14 cellular contexts compared by ENCODE assay signal in the genomic region with DNA sequence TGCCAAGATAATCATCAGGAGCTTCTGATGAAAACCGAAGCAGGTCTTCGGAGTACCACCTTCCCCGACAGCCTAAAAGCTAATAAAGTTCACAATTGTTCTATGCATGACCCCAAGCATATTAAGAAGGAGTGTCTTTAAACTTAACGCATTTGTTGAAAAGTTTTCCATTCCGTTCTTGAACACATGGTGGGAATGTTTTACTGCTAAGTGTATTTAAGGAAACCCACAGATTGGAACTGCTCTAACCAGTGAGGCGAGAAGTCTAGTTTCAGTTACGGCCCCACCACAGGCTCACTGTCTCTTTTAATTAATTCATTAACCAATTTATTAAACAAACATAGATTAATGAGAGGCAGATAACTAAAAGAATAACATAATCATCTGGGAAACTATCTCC.
DNase-seq lines count a peak whose midpoint lies in the region; ATAC-seq, FAIRE-seq and TF ChIP-seq lines count a peak whose summit lies in the region.
"Had no signal": no experiment of that assay in that cellular context is flagged by ENCODE, and none has a peak within 500 bp of the region (broad histone marks: within the 10 kb centered on the region; RNA-seq: fewer than 3 reads in every experiment).

No MANE protein-coding gene starts in this region.

- H3K27ac ChIP-seq in A549 (peak overlapping the region; percentile 64 to 68), ascending aorta (peak overlapping the region; percentile 59 to 84)
- H3K27ac ChIP-seq: C4-2B, foreskin keratinocyte had no signal

- peaks cover 73 to 98% (median 84%) of the 10 kb centered on the region in 3 donors for H3K4me1 Mint-ChIP-seq in naive B cell

- H3K36me3 ChIP-seq in ascending aorta, result no peaks in the 10 kb centered on the region

- H3K4me1 ChIP-seq in A549 (peaks cover 36% of the 10 kb centered on the region), ascending aorta (peaks cover 0 to 13% of the 10 kb centered on the region in 2 donors)
- H3K4me1 ChIP-seq: foreskin keratinocyte had no signal

- H3K27me3 Mint-ChIP-seq in naive B cell, result no peaks in the 10 kb centered on the region

- H3K4me3 ChIP-seq in A549 (no peak overlapping the region), ascending aorta (peak overlapping the region in 1 of 2 donors; percentile 47)

- ATAC-seq in A549 (no peak), naive B cell (ENCODE audit: low read depth in 2 of 2) (peak; percentile 67 to 71), Right ventricle myocardium superior (ENCODE audit: poor library complexity) (no peak)
- ATAC-seq: foreskin keratinocyte had no signal

- POLR2A ChIA-PET in A549 (lab: Yijun Ruan, JAX), result no interaction called here

- WGBS in A549 (ENCODE audit: missing lambda C conversion rate), result 79% methylated on average over 7 of the region's 7 CpGs

- H3K4me2 ChIP-seq in A549, result peak overlapping the region; percentile 85

- peaks cover 11% of the 10 kb centered on the region in 2 donors for H3K36me3 Mint-ChIP-seq in naive B cell

- H3K27ac Mint-ChIP-seq in naive B cell, result peak overlapping the region; percentile 85 to 99 (median 97)

- intact Hi-C loops in ascending aorta (cut with DNase I) (loop anchor here (5.0 kb wide), 1 partner anchor 34 kb away; no protein-coding TSS in a partner anchor), Right ventricle myocardium superior (cut with DNase I) (no loop called here)

- TF ChIP-seq EP300 in A549 (IDR thresholded peaks at IDR 0.05), result no peak

- DNase-seq in A549 (ENCODE audit: low read depth in 1 of 2, low spot score in 1 of 2) (no peak), GM18507 (ENCODE audit: extremely low spot score, insufficient read length, low read depth) (no peak), ascending aorta (ENCODE audit: low spot score in 2 of 2) (no peak), naive B cell (no peak), HTR-8/SVneo (ENCODE audit: insufficient read length, low spot score) (no peak), GM19240 (ENCODE audit: insufficient read length, low spot score) (no peak), Right ventricle myocardium superior (no peak), hippocampal formation (lab: John Stamatoyannopoulos, UW) (no peak)
- DNase-seq: cortex of kidney; foreskin keratinocyte; islet precursor cell; NCI-H446 treated with DMSO at 0.1 percent for 48 hours; stimulated activated CD4-positive, alpha-beta T cell treated with anti-CD3 and anti-CD28 coated beads, Interleukin-12 subunit alpha, Interleukin-12 subunit beta, amount 100 ng/mL, for 4 hours had no signal

- peaks cover 0 to 8% (median 4%) of the 10 kb centered on the region in 7 donors for H3K9me3 Mint-ChIP-seq in naive B cell

- no peak for FAIRE-seq in A549 (lab: Jason Lieb, UNC)
- FAIRE-seq in GM18507 (lab: Jason Lieb, UNC), result peak; percentile 62
- no peak for FAIRE-seq in HTR-8/SVneo (lab: Jason Lieb, UNC)

- no peak for TF ChIP-seq CTCF in A549 (IDR thresholded peaks at IDR 0.05)
- no peak for TF ChIP-seq CTCF in ascending aorta (IDR thresholded peaks at IDR 0.05)

- TF ChIP-seq POLR2A in A549 (IDR thresholded peaks at IDR 0.05; ENCODE audit: low read length), result no peak

- no peak for TF ChIP-seq RAD21 in A549 (conservative IDR thresholded peaks at IDR 0.05 in 1 of 2, IDR thresholded peaks at IDR 0.05 in 1 of 2)

- H3K4me3 Mint-ChIP-seq in naive B cell, result peak overlapping the region; percentile 39 to 84 (median 78)

- no peaks in the 10 kb centered on the region for H3K27me3 ChIP-seq in ascending aorta

- no peaks in the 10 kb centered on the region for H3K9me3 ChIP-seq in A549
- no peaks in the 10 kb centered on the region for H3K9me3 ChIP-seq in ascending aorta

- CTCF ChIA-PET in A549 (lab: Yijun Ruan, JAX), result interaction anchor here (1.2 to 2.5 kb wide), 4 partner anchors 10 to 48 kb away, joined by 3 to 8 read pairs (median 4); no protein-coding TSS in a partner anchor

TF ChIP-seq in A549, 52 proteins besides CTCF, POLR2A, EP300 and RAD21:
- TF ChIP-seq, protein P1, sequence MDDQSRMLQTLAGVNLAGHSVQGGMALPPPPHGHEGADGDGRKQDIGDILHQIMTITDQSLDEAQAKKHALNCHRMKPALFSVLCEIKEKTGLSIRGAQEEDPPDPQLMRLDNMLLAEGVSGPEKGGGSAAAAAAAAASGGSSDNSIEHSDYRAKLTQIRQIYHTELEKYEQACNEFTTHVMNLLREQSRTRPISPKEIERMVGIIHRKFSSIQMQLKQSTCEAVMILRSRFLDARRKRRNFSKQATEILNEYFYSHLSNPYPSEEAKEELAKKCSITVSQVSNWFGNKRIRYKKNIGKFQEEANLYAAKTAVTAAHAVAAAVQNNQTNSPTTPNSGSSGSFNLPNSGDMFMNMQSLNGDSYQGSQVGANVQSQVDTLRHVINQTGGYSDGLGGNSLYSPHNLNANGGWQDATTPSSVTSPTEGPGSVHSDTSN (IDR thresholded peaks at IDR 0.05), result no peak
- no peak for TF ChIP-seq KDM1A (IDR thresholded peaks at IDR 0.05; ENCODE audit: low read depth)
- TF ChIP-seq MAFK (IDR thresholded peaks at IDR 0.05; ENCODE audit: partially characterized antibody), result no peak
- TF ChIP-seq PHF8 (IDR thresholded peaks at IDR 0.05; ENCODE audit: borderline replicate concordance, low read depth), result no peak
- no peak for TF ChIP-seq MAZ (IDR thresholded peaks at IDR 0.05; ENCODE audit: borderline replicate concordance, low read depth, low read length)
- TF ChIP-seq RCOR1 (IDR thresholded peaks at IDR 0.05; ENCODE audit: low read depth, low read length), result no peak
- TF ChIP-seq MYC (IDR thresholded peaks at IDR 0.05; ENCODE audit: borderline replicate concordance, low read length), result no peak
- no peak for TF ChIP-seq RNF2 (IDR thresholded peaks at IDR 0.05; ENCODE audit: borderline replicate concordance, low read depth)
- TF ChIP-seq NR3C1 (IDR thresholded peaks at IDR 0.05), result no peak
- TF ChIP-seq, protein P2, sequence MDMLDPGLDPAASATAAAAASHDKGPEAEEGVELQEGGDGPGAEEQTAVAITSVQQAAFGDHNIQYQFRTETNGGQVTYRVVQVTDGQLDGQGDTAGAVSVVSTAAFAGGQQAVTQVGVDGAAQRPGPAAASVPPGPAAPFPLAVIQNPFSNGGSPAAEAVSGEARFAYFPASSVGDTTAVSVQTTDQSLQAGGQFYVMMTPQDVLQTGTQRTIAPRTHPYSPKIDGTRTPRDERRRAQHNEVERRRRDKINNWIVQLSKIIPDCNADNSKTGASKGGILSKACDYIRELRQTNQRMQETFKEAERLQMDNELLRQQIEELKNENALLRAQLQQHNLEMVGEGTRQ (IDR thresholded peaks at IDR 0.05), result no peak
- no peak for TF ChIP-seq HEYL (CRISPR knock-in tag; IDR thresholded peaks at IDR 0.05)
- no peak for TF ChIP-seq FOSL2 (IDR thresholded peaks at IDR 0.05)
- no peak for TF ChIP-seq FOSL2 (CRISPR knock-in tag; IDR thresholded peaks at IDR 0.05)
- TF ChIP-seq GATA3 (IDR thresholded peaks at IDR 0.05; ENCODE audit: borderline replicate concordance), result no peak
- TF ChIP-seq JUN (IDR thresholded peaks at IDR 0.05), result no peak
- TF ChIP-seq CBX2 (IDR thresholded peaks at IDR 0.05; ENCODE audit: borderline replicate concordance, low read depth), result no peak

Comparison
In these comparisons a context has a peak if more than half of its experiments do, and no peak if none do; other contexts are left out.
1. ATAC-seq: peak in naive B cell (2 of 2); none in A549 (0 of 2) and Right ventricle myocardium superior (single experiment).